In genomic region chr1:109628540-109629321, GRCh38 we compare ENCODE assay signal across 19 cellular contexts. TPM values are rescaled to one million over a fixed set of nuclear protein-coding genes. Genes with fewer than 3 reads are reported as not detected.
A peak's percentile ranks its signal among the peaks of the same experiment; 100 is the strongest.
DNase-seq lines count a peak whose midpoint lies in the region; ATAC-seq and TF ChIP-seq lines count a peak whose summit lies in the region.
"Had no signal": no experiment of that assay in that cellular context is flagged by ENCODE, and none has a peak within 500 bp of the region (broad histone marks: within the 10 kb centered on the region; RNA-seq: fewer than 3 reads in every experiment).

No MANE protein-coding gene starts in this region.

- TF ChIP-seq CTCF in HFFc6 (IDR thresholded peaks at IDR 0.05) (no peak), nephron progenitor cell (IDR thresholded peaks at IDR 0.05) (no peak), mucosa of descending colon (IDR thresholded peaks at IDR 0.05) (no peak)

- no peaks in the 10 kb centered on the region; the same call in none of the 2 replicates for H3K27me3 Mint-ChIP-seq in HFFc6 (ENCODE audit: insufficient read depth)
- no peaks in the 10 kb centered on the region for H3K27me3 Mint-ChIP-seq in nephron progenitor cell (ENCODE audit: low read depth, poor library complexity)
- H3K27me3 Mint-ChIP-seq: activated CD4-positive, alpha-beta memory T cell treated with anti-CD3 and anti-CD28 coated beads, Interleukin-2, amount 10 ng/mL, durations not matched to agents 7 days and 5 days; activated naive CD4-positive, alpha-beta T cell treated with anti-CD3 and anti-CD28 coated beads, Interleukin-2, amount 10 ng/mL, durations not matched to agents 7 days and 5 days had no signal

- H3K4me1 Mint-ChIP-seq in HFFc6 (ENCODE audit: low read depth) (peaks cover 23% of the 10 kb centered on the region), nephron progenitor cell (peaks cover 37% of the 10 kb centered on the region)

- H3K27ac Mint-ChIP-seq in HFFc6 (peak overlapping the region; percentile 41), nephron progenitor cell (no peak overlapping the region)
- H3K27ac Mint-ChIP-seq: activated CD4-positive, alpha-beta memory T cell treated with anti-CD3 and anti-CD28 coated beads, Interleukin-2, amount 10 ng/mL, durations not matched to agents 7 days and 5 days; activated naive CD4-positive, alpha-beta T cell treated with anti-CD3 and anti-CD28 coated beads, Interleukin-2, amount 10 ng/mL, durations not matched to agents 7 days and 5 days had no signal

- no peaks in the 10 kb centered on the region for H3K9me3 Mint-ChIP-seq in HFFc6
- H3K9me3 Mint-ChIP-seq in nephron progenitor cell: no peaks in the 10 kb centered on the region
- H3K9me3 Mint-ChIP-seq: activated CD4-positive, alpha-beta memory T cell treated with anti-CD3 and anti-CD28 coated beads, Interleukin-2, amount 10 ng/mL, durations not matched to agents 7 days and 5 days; activated naive CD4-positive, alpha-beta T cell treated with anti-CD3 and anti-CD28 coated beads, Interleukin-2, amount 10 ng/mL, durations not matched to agents 7 days and 5 days had no signal

- no peaks in the 10 kb centered on the region for H3K36me3 ChIP-seq in mucosa of descending colon (ENCODE audit: low read depth)

- intact Hi-C loops in mucosa of descending colon (cut with DNase I, micrococcal nuclease): no loop called here

- H3K36me3 Mint-ChIP-seq in HFFc6 (ENCODE audit: low read depth) (peaks cover 27% of the 10 kb centered on the region), nephron progenitor cell (ENCODE audit: low read depth) (peaks cover 38% of the 10 kb centered on the region)

- peaks cover 7% of the 10 kb centered on the region for H3K4me1 ChIP-seq in mucosa of descending colon (ENCODE audit: low read depth)

- H3K4me3 Mint-ChIP-seq in HFFc6 (no peak overlapping the region), nephron progenitor cell (no peak overlapping the region)
- H3K4me3 Mint-ChIP-seq: activated CD4-positive, alpha-beta memory T cell treated with anti-CD3 and anti-CD28 coated beads, Interleukin-2, amount 10 ng/mL, durations not matched to agents 7 days and 5 days; activated naive CD4-positive, alpha-beta T cell treated with anti-CD3 and anti-CD28 coated beads, Interleukin-2, amount 10 ng/mL, durations not matched to agents 7 days and 5 days had no signal

- no peak for ATAC-seq in GM21717 (IDR thresholded peaks at IDR 0.05; ENCODE audit: unreplicated experiment)
- ATAC-seq in mucosa of descending colon: no peak
- ATAC-seq: left lung, sciatic nerve had no signal

- no peaks in the 10 kb centered on the region for H3K9me3 ChIP-seq in mucosa of descending colon
- H3K9me3 ChIP-seq: left lung, tibial nerve had no signal

- in situ Hi-C loops in Caki2 (cut with HindIII; ENCODE audit: low pct_unique_long_range_greater_than_20kb, low sequenced_read_pairs): no loop called here

- H3K4me3 ChIP-seq in mucosa of descending colon: no peak overlapping the region
- H3K4me3 ChIP-seq: hepatocyte, left lung, tibial nerve had no signal

- DNase-seq in Caki2 (ENCODE audit: low read depth): peak; percentile 89
- no peak for DNase-seq in HFFc6
- DNase-seq in astrocyte of the hippocampus (ENCODE audit: low read depth, low spot score): peak; percentile 71
- DNase-seq in kidney glomerular epithelial cell (lab: John Stamatoyannopoulos, UW): peak; percentile 97
- DNase-seq in nephron progenitor cell: no peak
- DNase-seq in mucosa of descending colon: no peak
- DNase-seq in stimulated activated CD4-positive, alpha-beta T cell treated with anti-CD3 and anti-CD28 coated beads, Interleukin-15, amount 100 ng/mL, for 24 hours: no peak
- DNase-seq: activated CD4-positive, alpha-beta memory T cell treated with anti-CD3 and anti-CD28 coated beads, Interleukin-2, amount 10 ng/mL, durations not matched to agents 7 days and 5 days; activated naive CD4-positive, alpha-beta T cell treated with anti-CD3 and anti-CD28 coated beads, Interleukin-2, amount 10 ng/mL, durations not matched to agents 7 days and 5 days; C1 segment of cervical spinal cord; NCI-H146; NCI-H82; stimulated activated CD4-positive, alpha-beta T cell treated with anti-CD3 and anti-CD28 coated beads, Interleukin-4, amount 100 ng/mL, for 1 hour had no signal

RNA-seq across cellular contexts. Expression of gene AMPD2, which starts 9.1 kb away (rescaled TPM):
- 131 and 135 TPM in 2 replicates for total RNA-seq in Caki2 (2014; rRNA removed; shearing (Covaris generic); ENCODE audit: low replicate concordance)
- 100 to 1,000 TPM; 127 to 172 (median 139) TPM for total RNA-seq in HFFc6 (2021; fragmentation: NEBNext Ultra II Directional; extraction: Animal tissue kit (Norgen Biotek cat#: 25700))
- 10 to 100 TPM; 35.6 to 47.4 (median 40.9) TPM for total RNA-seq in mucosa of descending colon

RNA-seq across cellular contexts. Expression of gene GNAT2, which starts 9.3 kb away (rescaled TPM):
- total RNA-seq in Caki2 (2014; rRNA removed; shearing (Covaris generic); ENCODE audit: low replicate concordance): not detected in 2 replicates
- total RNA-seq in HFFc6 (2021; fragmentation: NEBNext Ultra II Directional; extraction: Animal tissue kit (Norgen Biotek cat#: 25700)): under 1 TPM in 3 of 6 experiments, not detected in 3; 0.11 to 0.40 (median 0.34) TPM
- total RNA-seq in mucosa of descending colon: not detected
- total RNA-seq: activated CD4-positive, alpha-beta memory T cell treated with anti-CD3 and anti-CD28 coated beads, Interleukin-2, amount 10 ng/mL, durations not matched to agents 7 days and 5 days; cerebellum; hepatocyte; left lung; sciatic nerve; tibial nerve had no signal

RNA-seq across cellular contexts. Expression of gene GSTM4, which starts 27.2 kb away (rescaled TPM):
- 13.6 and 21.7 TPM in 2 replicates for total RNA-seq in Caki2 (2014; rRNA removed; shearing (Covaris generic); ENCODE audit: low replicate concordance)
- total RNA-seq in HFFc6 (2021; fragmentation: NEBNext Ultra II Directional; extraction: Animal tissue kit (Norgen Biotek cat#: 25700)): 10 to 100 TPM; 16.0 to 27.1 (median 24.8) TPM
- 10 to 100 TPM; 63.4 to 96.3 (median 74.2) TPM for total RNA-seq in mucosa of descending colon

RNA-seq across cellular contexts. Expression of gene GSTM2, which starts 39.1 kb away (rescaled TPM):
- 0.61 TPM in 1 of 2 replicates, not detected in the other for total RNA-seq in Caki2 (2014; rRNA removed; shearing (Covaris generic); ENCODE audit: low replicate concordance)
- total RNA-seq in HFFc6 (2021; fragmentation: NEBNext Ultra II Directional; extraction: Animal tissue kit (Norgen Biotek cat#: 25700)): 10 to 100 TPM; 32.4 to 53.4 (median 46.1) TPM
- 10 to 100 TPM; 23.8 to 87.7 (median 41.0) TPM for total RNA-seq in mucosa of descending colon

RNA-seq across cellular contexts. Expression of gene GSTM1, which starts 58.9 kb away (rescaled TPM):
- not detected in 2 replicates for total RNA-seq in Caki2 (2014; rRNA removed; shearing (Covaris generic); ENCODE audit: low replicate concordance)
- total RNA-seq in HFFc6 (2021; fragmentation: NEBNext Ultra II Directional; extraction: Animal tissue kit (Norgen Biotek cat#: 25700)): 10 to 100 TPM; 14.7 to 50.1 (median 46.5) TPM
- 10 to 100 TPM; 18.0 to 30.6 (median 20.0) TPM for total RNA-seq in mucosa of descending colon
- total RNA-seq: activated CD4-positive, alpha-beta memory T cell treated with anti-CD3 and anti-CD28 coated beads, Interleukin-2, amount 10 ng/mL, durations not matched to agents 7 days and 5 days had no signal

Comparison
In these comparisons a context has a peak if more than half of its experiments do, and no peak if none do; other contexts are left out.
1. DNase-seq: peak in Caki2 (single experiment), astrocyte of the hippocampus (single experiment) and kidney glomerular epithelial cell (single experiment); none in HFFc6 (single experiment), nephron progenitor cell (single experiment), mucosa of descending colon (0 of 3) and stimulated activated CD4-positive, alpha-beta T cell treated with anti-CD3 and anti-CD28 coated beads, Interleukin-15, amount 100 ng/mL, for 24 hours (single experiment).